In genomic region chr12:4386756-4387155, GRCh38 we compare ENCODE assay signal across 20 cellular contexts. TPM values are rescaled to one million over a fixed set of nuclear protein-coding genes. Genes with fewer than 3 reads are reported as not detected.
DNase-seq lines count a peak whose midpoint lies in the region; ATAC-seq and TF ChIP-seq lines count a peak whose summit lies in the region.
"Had no signal": no experiment of that assay in that cellular context is flagged by ENCODE, and none has a peak within 500 bp of the region (broad histone marks: within the 10 kb centered on the region; RNA-seq: fewer than 3 reads in every experiment).

No MANE protein-coding gene starts in this region.

- no peaks in the 10 kb centered on the region for H3K4me1 Mint-ChIP-seq in T-helper 17 cell
- no peaks in the 10 kb centered on the region for H3K4me1 Mint-ChIP-seq in HFFc6 (ENCODE audit: low read depth)
- H3K4me1 Mint-ChIP-seq: B cell, GM23338 had no signal

- DNase-seq in NCI-H748 (lab: John Stamatoyannopoulos, UW; ENCODE audit: unreplicated experiment), result peak; percentile 37
- DNase-seq in NCI-H748 treated with DMSO at 0.1 percent for 48 hours (lab: John Stamatoyannopoulos, UW), result no peak
- DNase-seq in NCI-H146 (lab: John Stamatoyannopoulos, UW), result peak; percentile 42
- no peak for DNase-seq in T-helper 17 cell
- DNase-seq in activated CD8-positive, alpha-beta memory T cell treated with anti-CD3 and anti-CD28 coated beads for 24 hours, result no peak
- no peak for DNase-seq in HFFc6
- DNase-seq: Caco-2, GDM1, NCI-H345, NCI-H524 treated with DMSO at 0.1 percent for 48 hours, OCI-M1, SHP77 had no signal

- H3K9me3 ChIP-seq in T-helper 17 cell (ENCODE audit: control insufficient read depth, low read length, poor library complexity, severe bottlenecking), result no peaks in the 10 kb centered on the region
- H3K9me3 ChIP-seq: Caco-2 had no signal

- H3K27ac Mint-ChIP-seq in T-helper 17 cell (no peak overlapping the region), HFFc6 (no peak overlapping the region)
- H3K27ac Mint-ChIP-seq: B cell; GM23338; T-helper 1 cell treated with Interleukin-12 subunit alpha and Interleukin-12 subunit beta and Interleukin-4 antibody, amounts not matched to agents 30 μg/mL and 1 μg/mL, for 36 hours had no signal

- H3K27me3 Mint-ChIP-seq in T-helper 17 cell, result peaks cover 13% of the 10 kb centered on the region
- H3K27me3 Mint-ChIP-seq in HFFc6 (ENCODE audit: insufficient read depth), result peaks cover 23% of the 10 kb centered on the region

- H3K4me3 Mint-ChIP-seq in T-helper 17 cell (peak overlapping the region; percentile 28), HFFc6 (no peak overlapping the region)
- H3K4me3 Mint-ChIP-seq: B cell; GM23338; T-helper 1 cell treated with Interleukin-12 subunit alpha and Interleukin-12 subunit beta and Interleukin-4 antibody, amounts not matched to agents 30 μg/mL and 1 μg/mL, for 36 hours had no signal

- no peaks in the 10 kb centered on the region for H3K36me3 Mint-ChIP-seq in T-helper 17 cell (ENCODE audit: low read depth)
- H3K36me3 Mint-ChIP-seq in HFFc6 (ENCODE audit: low read depth), result no peaks in the 10 kb centered on the region

- no peaks in the 10 kb centered on the region for H3K9me3 Mint-ChIP-seq in HFFc6
- H3K9me3 Mint-ChIP-seq: GM23338; T-helper 1 cell treated with Interleukin-12 subunit alpha and Interleukin-12 subunit beta and Interleukin-4 antibody, amounts not matched to agents 30 μg/mL and 1 μg/mL, for 36 hours had no signal

- no peak for ATAC-seq in T-helper 17 cell
- ATAC-seq in GM19324 (IDR thresholded peaks at IDR 0.05; ENCODE audit: low FRiP score, unreplicated experiment), result no peak
- ATAC-seq: GM23338, HCT116, K562 had no signal

- TF ChIP-seq CTCF in HFFc6 (IDR thresholded peaks at IDR 0.05), result no peak

RNA-seq across cellular contexts. Expression of gene FGF23, which starts 7.2 kb away (rescaled TPM):
- not detected for total RNA-seq in T-helper 17 cell
- not detected for total RNA-seq in HFFc6 (2021; fragmentation: NEBNext Ultra II Directional; extraction: Animal tissue kit (Norgen Biotek cat#: 25700))
- total RNA-seq: A172, B cell, Caco-2, K562, RPMI7951 had no signal

RNA-seq across cellular contexts. Expression of gene FGF6, which starts 58.9 kb away (rescaled TPM):
- total RNA-seq in T-helper 17 cell, result not detected
- total RNA-seq in HFFc6 (2021; fragmentation: NEBNext Ultra II Directional; extraction: Animal tissue kit (Norgen Biotek cat#: 25700)), result not detected
- total RNA-seq: A172, B cell, Caco-2, GM23338, K562, RPMI7951 had no signal

Comparison
In these comparisons a context has a peak if more than half of its experiments do, and no peak if none do; other contexts are left out.
1. DNase-seq: peak in NCI-H748 (single experiment) and NCI-H146 (single experiment); none in NCI-H748 treated with DMSO at 0.1 percent for 48 hours (single experiment), T-helper 17 cell (0 of 3), activated CD8-positive, alpha-beta memory T cell treated with anti-CD3 and anti-CD28 coated beads for 24 hours (single experiment) and HFFc6 (single experiment).